In the genomic region with DNA sequence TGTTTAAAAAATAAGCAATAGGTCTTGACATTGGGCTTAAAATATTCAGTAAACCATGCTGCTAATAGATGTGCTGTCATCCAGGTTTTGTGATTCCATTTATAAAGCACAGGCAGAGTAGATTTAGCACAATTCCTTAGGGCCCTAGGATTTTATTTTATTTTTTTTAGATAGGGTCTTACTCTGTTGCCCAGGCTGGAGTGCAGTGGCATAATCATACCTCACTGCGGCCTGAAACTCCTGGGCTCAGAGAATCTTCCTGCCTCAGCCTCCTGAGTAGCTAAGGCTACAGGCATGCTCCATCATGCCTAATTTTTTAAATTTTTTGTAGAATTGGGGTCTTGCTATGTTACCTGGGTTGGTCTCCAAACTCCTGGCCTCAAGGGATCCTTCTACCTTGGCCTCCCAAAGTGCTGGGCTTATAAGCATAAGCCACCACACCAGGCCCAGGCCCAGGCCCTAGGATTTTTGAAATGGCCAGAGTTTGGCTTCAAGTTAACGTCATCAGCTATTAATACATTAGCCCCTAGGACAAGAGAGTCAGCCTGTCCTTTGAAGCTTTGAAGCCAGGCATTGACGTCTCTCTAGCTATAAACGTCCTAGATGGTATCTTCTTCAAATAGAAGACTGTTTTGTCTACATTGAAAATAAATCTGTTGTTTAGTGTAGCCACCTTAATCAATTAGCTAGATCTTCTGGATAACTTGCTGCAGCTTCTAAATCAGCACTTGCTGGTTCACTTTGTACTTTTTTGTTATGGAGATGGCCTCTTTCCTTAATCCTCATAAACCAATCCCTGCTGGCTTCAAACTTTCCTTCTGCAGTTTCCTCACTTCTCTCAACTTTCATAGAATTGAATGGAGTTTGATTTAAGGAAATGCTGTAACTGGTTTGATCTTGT, we compare ENCODE assay signal across 25 cellular contexts. TPM values are rescaled to one million over a fixed set of nuclear protein-coding genes. Genes with fewer than 3 reads are reported as not detected.
A peak's percentile ranks its signal among the peaks of the same experiment; 100 is the strongest.
DNase-seq lines count a peak whose midpoint lies in the region; ATAC-seq and TF ChIP-seq lines count a peak whose summit lies in the region.
"Had no signal": no experiment of that assay in that cellular context is flagged by ENCODE, and none has a peak within 500 bp of the region (broad histone marks: within the 10 kb centered on the region; RNA-seq: fewer than 3 reads in every experiment).

No MANE protein-coding gene starts in this region.

- H3K9ac ChIP-seq in HUES48 (ENCODE audit: low read depth, low read length), result no peak overlapping the region

- no peak overlapping the region for H3K4me3 ChIP-seq in ACC112 (ENCODE audit: low read depth, low read length)
- H3K4me3 ChIP-seq in HUES48 (ENCODE audit: low read depth, low read length), result no peak overlapping the region
- H3K4me3 ChIP-seq in hepatocyte, result no peak overlapping the region
- H3K4me3 ChIP-seq in psoas muscle, result no peak overlapping the region
- H3K4me3 ChIP-seq: coronary artery, K562, SJCRH30, upper lobe of left lung had no signal

- ATAC-seq in psoas muscle (peak in 3 of 4 donors; percentile 37 to 62 (median 43)), HG03439 (IDR thresholded peaks at IDR 0.05; ENCODE audit: unreplicated experiment) (no peak), GM18520 (IDR thresholded peaks at IDR 0.05; ENCODE audit: unreplicated experiment) (no peak)
- ATAC-seq: activated naive CD4-positive, alpha-beta T cell treated with anti-CD3 and anti-CD28 coated beads, Interleukin-2, amount 50 U/mL, for 72 hours; K562; naive thymus-derived CD4-positive, alpha-beta T cell had no signal

- no peak overlapping the region for H3K4me3 Mint-ChIP-seq in activated T-helper 2 cell treated with anti-CD3 and anti-CD28 coated beads, Interferon-gamma antibody, Interleukin-2, Interleukin-4, amounts not matched to agents 10 μg/mL and 5 μg/mL and 100 μg/mL, durations not matched to agents 14 hours and 24 hours and 36 hours (ENCODE audit: low read depth)
- H3K4me3 Mint-ChIP-seq: activated CD4-positive, alpha-beta T cell treated with anti-CD3 and anti-CD28 coated beads, Interleukin-2, amount 10 ng/mL, durations not matched to agents 24 days and 14 days; naive thymus-derived CD4-positive, alpha-beta T cell had no signal

- intact Hi-C loops in psoas muscle (cut with DNase I), result no loop called here
- intact Hi-C loops in activated T-helper 2 cell treated with anti-CD3 and anti-CD28 coated beads, Interferon-gamma antibody, Interleukin-2, Interleukin-4, amounts not matched to agents 10 μg/mL and 5 μg/mL and 100 μg/mL, durations not matched to agents 14 hours and 24 hours and 36 hours (cut with micrococcal nuclease), result no loop called here

- DNase-seq in hepatocyte (ENCODE audit: low spot score) (no peak), psoas muscle (no peak)
- DNase-seq in activated T-helper 2 cell treated with anti-CD3 and anti-CD28 coated beads, Interferon-gamma antibody, Interleukin-2, Interleukin-4, amounts not matched to agents 10 μg/mL and 5 μg/mL and 100 μg/mL, durations not matched to agents 14 hours and 24 hours and 36 hours (ENCODE audit: low spot score), result no peak
- DNase-seq: activated CD4-positive, alpha-beta T cell treated with anti-CD3 and anti-CD28 coated beads, Interleukin-2, amount 10 ng/mL, durations not matched to agents 24 days and 14 days; activated effector memory CD4-positive, alpha-beta T cell treated with Interleukin-2 at 50 U/mL for 16 hours; amygdala; BE2C; effector memory CD4-positive, alpha-beta T cell; midbrain; naive thymus-derived CD4-positive, alpha-beta T cell; NCI-H1092; NCI-H1694; NCI-H446 treated with DMSO at 0.1 percent for 48 hours; NCI-H774; SJCRH30; stimulated activated naive CD4-positive, alpha-beta T cell; T1000; upper lobe of left lung had no signal

- no peaks in the 10 kb centered on the region for H3K9me3 Mint-ChIP-seq in activated T-helper 2 cell treated with anti-CD3 and anti-CD28 coated beads, Interferon-gamma antibody, Interleukin-2, Interleukin-4, amounts not matched to agents 10 μg/mL and 5 μg/mL and 100 μg/mL, durations not matched to agents 14 hours and 24 hours and 36 hours
- H3K9me3 Mint-ChIP-seq: activated CD4-positive, alpha-beta T cell treated with anti-CD3 and anti-CD28 coated beads, Interleukin-2, amount 10 ng/mL, durations not matched to agents 24 days and 14 days; activated naive CD4-positive, alpha-beta T cell treated with anti-CD3 and anti-CD28 coated beads, Interleukin-2, amount 50 U/mL, for 72 hours; naive thymus-derived CD4-positive, alpha-beta T cell had no signal

- peaks cover under 1% of the 10 kb centered on the region for H3K4me1 ChIP-seq in ACC112 (ENCODE audit: control insufficient read depth, insufficient read depth, low read length, unreplicated experiment)
- H3K4me1 ChIP-seq in HUES48 (ENCODE audit: control insufficient read depth, insufficient read depth, low read length), result peaks cover 8% of the 10 kb centered on the region
- no peaks in the 10 kb centered on the region for H3K4me1 ChIP-seq in hepatocyte (ENCODE audit: insufficient read depth)
- H3K4me1 ChIP-seq in psoas muscle, result no peaks in the 10 kb centered on the region
- H3K4me1 ChIP-seq: BE2C, SJCRH30, upper lobe of left lung had no signal

- H3K36me3 ChIP-seq in ACC112 (ENCODE audit: insufficient read depth, low read length) (no peaks in the 10 kb centered on the region), HUES48 (ENCODE audit: control insufficient read depth, insufficient read depth, low read length) (no peaks in the 10 kb centered on the region), hepatocyte (replicated peaks; ENCODE audit: insufficient read depth, low read depth) (no peaks in the 10 kb centered on the region), psoas muscle (ENCODE audit: insufficient read depth in 1 of 2, low read depth in 1 of 2) (no peaks in the 10 kb centered on the region)
- H3K36me3 ChIP-seq: BE2C, SJCRH30, upper lobe of left lung had no signal

- peak overlapping the region; percentile 50 for H2AFZ ChIP-seq in ACC112 (ENCODE audit: low read length, unreplicated experiment)
- H2AFZ ChIP-seq in hepatocyte, result no peak overlapping the region

- H3K27ac Mint-ChIP-seq in activated T-helper 2 cell treated with anti-CD3 and anti-CD28 coated beads, Interferon-gamma antibody, Interleukin-2, Interleukin-4, amounts not matched to agents 10 μg/mL and 5 μg/mL and 100 μg/mL, durations not matched to agents 14 hours and 24 hours and 36 hours, result no peak overlapping the region
- H3K27ac Mint-ChIP-seq: activated CD4-positive, alpha-beta T cell treated with anti-CD3 and anti-CD28 coated beads, Interleukin-2, amount 10 ng/mL, durations not matched to agents 24 days and 14 days; naive thymus-derived CD4-positive, alpha-beta T cell had no signal

- H3K27me3 ChIP-seq in ACC112 (ENCODE audit: insufficient read depth, low read length) (no peaks in the 10 kb centered on the region), HUES48 (ENCODE audit: control insufficient read depth, insufficient read depth, low read length) (no peaks in the 10 kb centered on the region), hepatocyte (no peaks in the 10 kb centered on the region), psoas muscle (ENCODE audit: insufficient read depth in 3 of 3, low read length in 2 of 3) (no peaks in the 10 kb centered on the region)
- H3K27me3 ChIP-seq: BE2C, SJCRH30, upper lobe of left lung had no signal

- H3K9me2 ChIP-seq in hepatocyte (replicated peaks; ENCODE audit: insufficient read depth), result no peaks in the 10 kb centered on the region

- WGBS in hepatocyte (ENCODE audit: low lambda C conversion rate, missing lambda C conversion rate), result 45% methylated on average over 4 of the region's 4 CpGs
- 43 to 57% (median 47%) methylated on average over 4 of the region's 4 CpGs for WGBS in psoas muscle, 3 donors

- H3K4me2 ChIP-seq in hepatocyte, result no peak overlapping the region

- no peaks in the 10 kb centered on the region for H3K4me1 Mint-ChIP-seq in activated T-helper 2 cell treated with anti-CD3 and anti-CD28 coated beads, Interferon-gamma antibody, Interleukin-2, Interleukin-4, amounts not matched to agents 10 μg/mL and 5 μg/mL and 100 μg/mL, durations not matched to agents 14 hours and 24 hours and 36 hours (ENCODE audit: low read depth)
- H3K4me1 Mint-ChIP-seq: activated CD4-positive, alpha-beta T cell treated with anti-CD3 and anti-CD28 coated beads, Interleukin-2, amount 10 ng/mL, durations not matched to agents 24 days and 14 days; naive thymus-derived CD4-positive, alpha-beta T cell had no signal

- no peaks in the 10 kb centered on the region for H4K20me1 ChIP-seq in hepatocyte (ENCODE audit: insufficient read depth, poor library complexity, severe bottlenecking)

- H3K9me3 ChIP-seq in HUES48 (ENCODE audit: control insufficient read depth, insufficient read depth, low read length) (no peaks in the 10 kb centered on the region), hepatocyte (ENCODE audit: low read depth) (no peaks in the 10 kb centered on the region), psoas muscle (no peaks in the 10 kb centered on the region)
- H3K9me3 ChIP-seq: BE2C, SJCRH30, upper lobe of left lung had no signal

- H3K36me3 Mint-ChIP-seq in activated T-helper 2 cell treated with anti-CD3 and anti-CD28 coated beads, Interferon-gamma antibody, Interleukin-2, Interleukin-4, amounts not matched to agents 10 μg/mL and 5 μg/mL and 100 μg/mL, durations not matched to agents 14 hours and 24 hours and 36 hours (ENCODE audit: low read depth), result no peaks in the 10 kb centered on the region
- H3K36me3 Mint-ChIP-seq: activated naive CD4-positive, alpha-beta T cell treated with anti-CD3 and anti-CD28 coated beads, Interleukin-2, amount 50 U/mL, for 72 hours had no signal

- no peaks in the 10 kb centered on the region for H3K27me3 Mint-ChIP-seq in activated T-helper 2 cell treated with anti-CD3 and anti-CD28 coated beads, Interferon-gamma antibody, Interleukin-2, Interleukin-4, amounts not matched to agents 10 μg/mL and 5 μg/mL and 100 μg/mL, durations not matched to agents 14 hours and 24 hours and 36 hours (ENCODE audit: low read depth)
- H3K27me3 Mint-ChIP-seq: activated CD4-positive, alpha-beta T cell treated with anti-CD3 and anti-CD28 coated beads, Interleukin-2, amount 10 ng/mL, durations not matched to agents 24 days and 14 days; naive thymus-derived CD4-positive, alpha-beta T cell had no signal

- H3K79me2 ChIP-seq in ACC112 (ENCODE audit: control insufficient read depth, insufficient read depth, low read length, unreplicated experiment) (no peaks in the 10 kb centered on the region), hepatocyte (no peaks in the 10 kb centered on the region)

- no peak for TF ChIP-seq CTCF in hepatocyte (IDR thresholded peaks at IDR 0.05; ENCODE audit: poor library complexity)
- no peak for TF ChIP-seq CTCF in psoas muscle (IDR thresholded peaks at IDR 0.05)

- no peak overlapping the region for H3K27ac ChIP-seq in ACC112 (ENCODE audit: low read depth, low read length)
- H3K27ac ChIP-seq in HUES48 (ENCODE audit: low read depth, low read length), result peak overlapping the region; percentile 45
- H3K27ac ChIP-seq in hepatocyte, result peak overlapping the region; percentile 6
- H3K27ac ChIP-seq in psoas muscle, result peak overlapping the region; percentile 10
- H3K27ac ChIP-seq: coronary artery, SJCRH30, upper lobe of left lung had no signal

RNA-seq across cellular contexts. Expression of a gene that starts 35.8 kb away (rescaled TPM):
- total RNA-seq in hepatocyte (347 and 352 TPM in 2 replicates), psoas muscle (100 to 1,000 TPM in 3 of 4 donors, 10 to 100 TPM in 1; 96.6 to 130 (median 112) TPM)
- polyA plus RNA-seq in hepatocyte (70.4 and 77.1 TPM in 2 replicates), psoas muscle (10 to 100 TPM; 56.1 to 62.9 (median 58.0) TPM)
- 188 and 189 TPM in 2 replicates for total RNA-seq in activated T-helper 2 cell treated with anti-CD3 and anti-CD28 coated beads, Interferon-gamma antibody, Interleukin-2, Interleukin-4, amounts not matched to agents 10 μg/mL and 5 μg/mL and 100 μg/mL, durations not matched to agents 14 hours and 24 hours and 36 hours

RNA-seq across cellular contexts. Expression of a gene that starts 59.0 kb away (rescaled TPM):
- total RNA-seq in hepatocyte (71.7 and 74.0 TPM in 2 replicates), psoas muscle (10 to 100 TPM; 55.4 to 72.3 (median 60.6) TPM)
- polyA plus RNA-seq in hepatocyte (28.4 and 31.5 TPM in 2 replicates), psoas muscle (10 to 100 TPM in 1 of 3 donors, 1 to 10 TPM in 2; 3.8 to 14.9 (median 9.6) TPM)
- 34.1 and 37.0 TPM in 2 replicates for total RNA-seq in activated T-helper 2 cell treated with anti-CD3 and anti-CD28 coated beads, Interferon-gamma antibody, Interleukin-2, Interleukin-4, amounts not matched to agents 10 μg/mL and 5 μg/mL and 100 μg/mL, durations not matched to agents 14 hours and 24 hours and 36 hours

Comparison
In these comparisons a context has a peak if more than half of its experiments do, and no peak if none do; other contexts are left out.
1. ATAC-seq: peak in psoas muscle (3 of 4); none in HG03439 (single experiment) and GM18520 (single experiment).